ENCODE assay signal across 20 cellular contexts in genomic region chr11:61045271-61045670, GRCh38. TPM values are rescaled to one million over a fixed set of nuclear protein-coding genes. Genes with fewer than 3 reads are reported as not detected.
"Had no signal": no experiment of that assay in that cellular context is flagged by ENCODE, and none has a peak within 500 bp of the region (broad histone marks: within the 10 kb centered on the region; RNA-seq: fewer than 3 reads in every experiment).

No MANE protein-coding gene starts in this region.

- H3K4me3 ChIP-seq: testis, upper lobe of right lung had no signal

- H3K36me3 ChIP-seq: upper lobe of right lung had no signal

- H3K27me3 Mint-ChIP-seq: activated B cell treated with CpG ODN at 0.5 μM for 24 hours; brain; stimulated activated naive CD8-positive, alpha-beta T cell treated with anti-CD3 and anti-CD28 coated beads, Interleukin-15, amount 100 ng/mL, for 72 hours had no signal

- H3K4me1 ChIP-seq: parathyroid adenoma had no signal

- H3K27me3 ChIP-seq: testis, upper lobe of right lung had no signal

- H3K9me3 Mint-ChIP-seq: activated B cell treated with CpG ODN at 0.5 μM for 24 hours; activated naive CD4-positive, alpha-beta T cell treated with anti-CD3 and anti-CD28 coated beads, Interleukin-2, amount 50 U/mL, for 72 hours; activated T-helper 1 cell treated with anti-CD3 and anti-CD28 coated beads, Interleukin-12 subunit alpha, Interleukin-12 subunit beta, Interleukin-2, Interleukin-4 antibody, amounts not matched to agents 30 ng/mL and 10 ng/mL and 1 ng/mL, durations not matched to agents 14 hours and 24 hours and 36 hours; endodermal cell; stimulated activated naive CD8-positive, alpha-beta T cell treated with anti-CD3 and anti-CD28 coated beads, Interleukin-15, amount 100 ng/mL, for 72 hours had no signal

- H3K9me3 ChIP-seq: testis, upper lobe of right lung had no signal

- H3K27ac ChIP-seq: parathyroid adenoma, testis, upper lobe of right lung had no signal

- DNase-seq: activated B cell treated with CpG ODN at 0.5 μM for 24 hours; activated CD4-positive, alpha-beta T cell treated with anti-CD3 and anti-CD28 coated beads, Interleukin-2, amount 50 U/mL, for 4 hours; amniotic stem cell; dermis blood vessel endothelial cell; endodermal cell; hypothalamus; retina; stimulated activated CD4-positive, alpha-beta T cell treated with anti-CD3 and anti-CD28 coated beads, Interleukin-15, amount 100 ng/mL, for 24 hours; stimulated activated CD4-positive, alpha-beta T cell treated with anti-CD3 and anti-CD28 coated beads, Interleukin-4, amount 100 ng/mL, for 24 hours; stimulated activated naive CD8-positive, alpha-beta T cell treated with anti-CD3 and anti-CD28 coated beads, Interleukin-15, amount 100 ng/mL, for 72 hours; testis; upper lobe of right lung had no signal

- H3K27ac Mint-ChIP-seq: activated B cell treated with CpG ODN at 0.5 μM for 24 hours; activated naive CD4-positive, alpha-beta T cell treated with anti-CD3 and anti-CD28 coated beads, Interleukin-2, amount 50 U/mL, for 72 hours; activated T-helper 1 cell treated with anti-CD3 and anti-CD28 coated beads, Interleukin-12 subunit alpha, Interleukin-12 subunit beta, Interleukin-2, Interleukin-4 antibody, amounts not matched to agents 30 ng/mL and 10 ng/mL and 1 ng/mL, durations not matched to agents 14 hours and 24 hours and 36 hours; endodermal cell; stimulated activated naive CD8-positive, alpha-beta T cell treated with anti-CD3 and anti-CD28 coated beads, Interleukin-15, amount 100 ng/mL, for 72 hours had no signal

- H3K36me3 Mint-ChIP-seq: brain had no signal

- ATAC-seq: activated naive CD4-positive, alpha-beta T cell treated with anti-CD3 and anti-CD28 coated beads, Interleukin-2, amount 50 U/mL, for 72 hours; esophagus mucosa; stimulated activated naive CD8-positive, alpha-beta T cell treated with anti-CD3 and anti-CD28 coated beads, Interleukin-15, amount 100 ng/mL, for 72 hours; upper lobe of right lung had no signal

- H3K4me3 Mint-ChIP-seq: activated B cell treated with CpG ODN at 0.5 μM for 24 hours; activated T-helper 1 cell treated with anti-CD3 and anti-CD28 coated beads, Interleukin-12 subunit alpha, Interleukin-12 subunit beta, Interleukin-2, Interleukin-4 antibody, amounts not matched to agents 30 ng/mL and 10 ng/mL and 1 ng/mL, durations not matched to agents 14 hours and 24 hours and 36 hours; brain; endodermal cell; stimulated activated naive CD8-positive, alpha-beta T cell treated with anti-CD3 and anti-CD28 coated beads, Interleukin-15, amount 100 ng/mL, for 72 hours had no signal

RNA-seq across cellular contexts. Expression of gene CD5, which starts 57.0 kb away (rescaled TPM):
- total RNA-seq: cerebellum, dermis blood vessel endothelial cell, endodermal cell, myocyte, skeletal muscle tissue had no signal
